25 cellular contexts compared by ENCODE assay signal in genomic region chr7:103710247-103710646, GRCh38.
A peak's percentile ranks its signal among the peaks of the same experiment; 100 is the strongest.
DNase-seq lines count a peak whose midpoint lies in the region; ATAC-seq, FAIRE-seq and TF ChIP-seq lines count a peak whose summit lies in the region.
"Had no signal": no experiment of that assay in that cellular context is flagged by ENCODE, and none has a peak within 500 bp of the region (broad histone marks: within the 10 kb centered on the region; RNA-seq: fewer than 3 reads in every experiment).

No MANE protein-coding gene starts in this region.

- TF ChIP-seq CTCF in bronchial epithelial cell (IDR thresholded peaks at IDR 0.05; ENCODE audit: insufficient read depth, low read length, severe bottlenecking) (no peak), upper lobe of left lung (IDR thresholded peaks at IDR 0.05) (no peak)

- DNase-seq in EL (peak; percentile 55), M059J (ENCODE audit: low read depth) (peak; percentile 48), bronchial epithelial cell (ENCODE audit: low read depth) (peak; percentile 34), skeletal muscle cell (ENCODE audit: low read depth) (peak; percentile 18), upper lobe of left lung (no peak), A172 (ENCODE audit: low spot score) (no peak), left lobe of liver (ENCODE audit: low spot score) (no peak)
- DNase-seq: activated CD4-positive, alpha-beta T cell treated with anti-CD3 and anti-CD28 coated beads for 1 hour; activated CD8-positive, alpha-beta T cell treated with anti-CD3 and anti-CD28 coated beads, Interleukin-2, amount 10 ng/mL, durations not matched to agents 7 days and 5 days; activated effector memory CD4-positive, alpha-beta T cell treated with anti-CD3 and anti-CD28 coated beads, Interleukin-2, amount 50 U/mL, for 16 hours; activated naive CD8-positive, alpha-beta T cell treated with anti-CD3 and anti-CD28 coated beads, Interleukin-2, amount 50 U/mL, for 24 hours; Calu3; DND-41; Karpas-422; kidney; lower lobe of right lung; NCI-H446 treated with DMSO at 0.1 percent for 48 hours; NCI-H82; stimulated activated CD4-positive, alpha-beta T cell treated with anti-CD3 and anti-CD28 coated beads, Interleukin-1b, Interleukin-23, amount 100 ng/mL, for 48 hours had no signal

- no peaks in the 10 kb centered on the region for H3K9me3 ChIP-seq in upper lobe of left lung
- H3K9me3 ChIP-seq: lower lobe of right lung, tibial nerve had no signal

- H3K27me3 ChIP-seq in bronchial epithelial cell (ENCODE audit: control insufficient read depth, insufficient read depth, low read length): peaks cover 2% of the 10 kb centered on the region
- H3K27me3 ChIP-seq in upper lobe of left lung: no peaks in the 10 kb centered on the region
- H3K27me3 ChIP-seq: tibial nerve had no signal

- H3K36me3 ChIP-seq in bronchial epithelial cell (ENCODE audit: control insufficient read depth, insufficient read depth, low read length) (no peaks in the 10 kb centered on the region), upper lobe of left lung (no peaks in the 10 kb centered on the region)
- H3K36me3 ChIP-seq: lower lobe of right lung, tibial nerve had no signal

- no peaks in the 10 kb centered on the region for H3K4me1 ChIP-seq in upper lobe of left lung
- H3K4me1 ChIP-seq: lower lobe of right lung, tibial nerve had no signal

- ATAC-seq in GM18858 (IDR thresholded peaks at IDR 0.05; ENCODE audit: unreplicated experiment) (no peak), upper lobe of left lung (ENCODE audit: low FRiP score in 2 of 2) (no peak), left lobe of liver (no peak)
- ATAC-seq: activated CD8-positive, alpha-beta T cell treated with anti-CD3 and anti-CD28 coated beads, Interleukin-2, amount 10 ng/mL, durations not matched to agents 7 days and 5 days; activated naive CD8-positive, alpha-beta T cell treated with anti-CD3 and anti-CD28 coated beads, Interleukin-2, amount 50 U/mL, for 24 hours; GM12878; lower lobe of right lung had no signal

- no peak overlapping the region for H3K27ac ChIP-seq in upper lobe of left lung
- H3K27ac ChIP-seq: lower lobe of right lung, RWPE1, tibial nerve had no signal

- TF ChIP-seq EP300 in upper lobe of left lung (IDR thresholded peaks at IDR 0.05): no peak

- no peak overlapping the region for H3K4me3 ChIP-seq in bronchial epithelial cell (ENCODE audit: low read depth, low read length)
- H3K4me3 ChIP-seq in skeletal muscle cell (ENCODE audit: low read depth, low read length): no peak overlapping the region
- H3K4me3 ChIP-seq in upper lobe of left lung: no peak overlapping the region
- H3K4me3 ChIP-seq: GM12878, lower lobe of right lung, smooth muscle cell, tibial nerve had no signal

- TF ChIP-seq POLR2A in upper lobe of left lung (IDR thresholded peaks at IDR 0.05): no peak

- 58 to 61% methylated on average over 2 of the region's 2 CpGs for WGBS in upper lobe of left lung, 2 donors

- FAIRE-seq in bronchial epithelial cell (lab: Jason Lieb, UNC): no peak
- FAIRE-seq: GM12878, H54, kidney had no signal

Comparison
In these comparisons a context has a peak if more than half of its experiments do, and no peak if none do; other contexts are left out.
1. DNase-seq: peak in EL (single experiment), M059J (single experiment), bronchial epithelial cell (single experiment) and skeletal muscle cell (single experiment); none in upper lobe of left lung (0 of 2), A172 (single experiment) and left lobe of liver (single experiment).